In genomic region chr3:184604039-184604955, GRCh38 we compare ENCODE assay signal across 8 cellular contexts. TPM values are rescaled to one million over a fixed set of nuclear protein-coding genes. Genes with fewer than 3 reads are reported as not detected.
DNase-seq lines count a peak whose midpoint lies in the region; ATAC-seq and TF ChIP-seq lines count a peak whose summit lies in the region.

No MANE protein-coding gene starts in this region.

- no peaks in the 10 kb centered on the region for H3K9me3 Mint-ChIP-seq in activated naive CD4-positive, alpha-beta T cell treated with anti-CD3 and anti-CD28 coated beads, Interleukin-2, amount 50 U/mL, for 72 hours

- ATAC-seq in HG03354 (IDR thresholded peaks at IDR 0.05; ENCODE audit: poor library complexity, severe bottlenecking, unreplicated experiment): no peak
- ATAC-seq in activated naive CD4-positive, alpha-beta T cell treated with anti-CD3 and anti-CD28 coated beads, Interleukin-2, amount 50 U/mL, for 72 hours: no peak

- DNase-seq in GM13976 (ENCODE audit: low spot score) (peak; percentile 35), retina (peak; percentile 83), 8988T (no peak), NCI-H446 (lab: John Stamatoyannopoulos, UW) (no peak)
- no peak for DNase-seq in activated naive CD4-positive, alpha-beta T cell treated with anti-CD3 and anti-CD28 coated beads, Interleukin-2, amount 50 U/mL, for 72 hours (ENCODE audit: low spot score in 2 of 2)

- peak overlapping the region; percentile 28; the same call in 1 of the 2 replicates for H3K27ac ChIP-seq in VCaP

- H3K36me3 Mint-ChIP-seq in activated naive CD4-positive, alpha-beta T cell treated with anti-CD3 and anti-CD28 coated beads, Interleukin-2, amount 50 U/mL, for 72 hours: peaks cover 0 to 4% of the 10 kb centered on the region in 2 donors

- no peak overlapping the region for H3K27ac Mint-ChIP-seq in activated naive CD4-positive, alpha-beta T cell treated with anti-CD3 and anti-CD28 coated beads, Interleukin-2, amount 50 U/mL, for 72 hours

- peak overlapping the region; percentile 30 for H3K4me3 ChIP-seq in iPS-11a (ENCODE audit: low read depth, low read length)

- in situ Hi-C loops in GM13976 (cut with MboI; ENCODE audit: low sequenced_read_pairs, unreplicated experiment): no loop called here

- TF ChIP-seq CTCF in GM13976 (IDR thresholded peaks at IDR 0.05; ENCODE audit: borderline replicate concordance, control extremely low read depth, extremely low read depth, insufficient read depth, missing control alignments) (no peak), VCaP (conservative IDR thresholded peaks at IDR 0.05) (0 out of 2 replicates have a peak, but pooled peaks have one; percentile 6)

RNA-seq across cellular contexts. Expression of gene EPHB3, which starts 42.7 kb away (rescaled TPM):
- total RNA-seq in activated naive CD4-positive, alpha-beta T cell treated with anti-CD3 and anti-CD28 coated beads, Interleukin-2, amount 50 U/mL, for 72 hours: under 1 TPM in 1 of 2 donors, not detected in 1; 0.19 TPM

Comparison
In these comparisons a context has a peak if more than half of its experiments do, and no peak if none do; other contexts are left out.
1. DNase-seq: peak in GM13976 (single experiment) and retina (single experiment); none in 8988T (single experiment), NCI-H446 (0 of 2) and activated naive CD4-positive, alpha-beta T cell treated with anti-CD3 and anti-CD28 coated beads, Interleukin-2, amount 50 U/mL, for 72 hours (0 of 2).